18 cellular contexts compared by ENCODE assay signal in the genomic region with DNA sequence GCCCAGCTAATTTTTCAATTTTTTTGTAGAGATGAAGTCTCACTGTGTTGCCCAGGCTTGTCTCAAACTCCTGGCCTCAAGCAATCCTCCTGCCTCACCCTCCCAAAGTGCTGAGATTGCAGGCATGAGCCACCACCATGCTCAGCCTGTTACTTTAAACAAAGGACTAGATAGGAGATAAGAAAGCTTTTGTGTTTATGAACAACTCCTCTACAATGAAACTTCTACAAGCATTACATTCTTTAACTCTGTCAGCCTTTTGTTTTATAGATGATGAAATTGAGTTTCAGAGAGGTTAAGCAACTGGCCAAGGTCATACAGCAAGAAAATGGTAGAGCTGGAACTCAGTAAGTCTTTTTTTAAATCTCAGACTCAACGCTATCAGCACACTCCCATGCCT. TPM values are rescaled to one million over a fixed set of nuclear protein-coding genes. Genes with fewer than 3 reads are reported as not detected.
DNase-seq lines count a peak whose midpoint lies in the region; ATAC-seq and TF ChIP-seq lines count a peak whose summit lies in the region.
"Had no signal": no experiment of that assay in that cellular context is flagged by ENCODE, and none has a peak within 500 bp of the region (broad histone marks: within the 10 kb centered on the region; RNA-seq: fewer than 3 reads in every experiment).

No MANE protein-coding gene starts in this region.

- intact Hi-C loops in left ventricle myocardium inferior (cut with micrococcal nuclease) = no loop called here

- CTCF ChIA-PET in GM10248 (lab: Yijun Ruan, JAX) = interaction anchor here (1.0 to 1.3 kb wide), 3 partner anchors 30 to 41 kb away, joined by 3 read pairs; no protein-coding TSS in a partner anchor

- ATAC-seq in GM23338 = no peak

- DNase-seq in cardiac muscle cell (ENCODE audit: low read depth in 1 of 2, low spot score in 1 of 2) (no peak), left ventricle myocardium inferior (no peak), choroid plexus epithelial cell (ENCODE audit: low read depth) (peak; percentile 18), kidney tubule cell (ENCODE audit: low spot score) (peak; percentile 20), GM23338 (ENCODE audit: low spot score) (no peak), GM10248 (ENCODE audit: extremely low spot score) (no peak), GM20000 (ENCODE audit: low spot score) (no peak)
- DNase-seq: ACHN, AML-193, DMS153, H7, NCI-H1417, NCI-H1930, NCI-H446 treated with DMSO at 0.1 percent for 48 hours, OCI-M1, SHP77 treated with DMSO at 0.1 percent for 48 hours had no signal

- H3K36me3 ChIP-seq in cardiac muscle cell (peaks cover 73% of the 10 kb centered on the region), left ventricle myocardium inferior (peaks cover 32% of the 10 kb centered on the region), GM23338 (ENCODE audit: insufficient read depth) (no peaks in the 10 kb centered on the region)

- TF ChIP-seq CTCF in cardiac muscle cell (IDR thresholded peaks at IDR 0.05; ENCODE audit: low read depth, low read length) (no peak), left ventricle myocardium inferior (IDR thresholded peaks at IDR 0.05; ENCODE audit: borderline replicate concordance) (no peak), choroid plexus epithelial cell (conservative IDR thresholded peaks at IDR 0.05; ENCODE audit: low read depth, low read length) (no peak), GM23338 (conservative IDR thresholded peaks at IDR 0.05; ENCODE audit: low read depth in 2 of 2) (no peak), GM10248 (IDR thresholded peaks at IDR 0.05; ENCODE audit: control extremely low read depth, extremely low read depth, low read depth, missing control alignments) (no peak), GM20000 (IDR thresholded peaks at IDR 0.05; ENCODE audit: extremely low read depth, missing control alignments) (no peak)

- H3K4me2 ChIP-seq in GM23338 = no peak overlapping the region

- no peaks in the 10 kb centered on the region; the same call in 1 of the 2 replicates for H3K9me2 ChIP-seq in GM23338 (ENCODE audit: insufficient read depth)

- no peak overlapping the region for H3K4me3 ChIP-seq in cardiac muscle cell
- H3K4me3 ChIP-seq in left ventricle myocardium inferior = no peak overlapping the region
- no peak overlapping the region for H3K4me3 ChIP-seq in choroid plexus epithelial cell (ENCODE audit: low read depth, low read length)
- H3K4me3 ChIP-seq in GM23338 = no peak overlapping the region

- POLR2A ChIA-PET in GM10248 (lab: Yijun Ruan, JAX) = no interaction called here

- H2AFZ ChIP-seq in GM23338 = no peak overlapping the region

- H3K27me3 ChIP-seq in cardiac muscle cell = no peaks in the 10 kb centered on the region
- no peaks in the 10 kb centered on the region for H3K27me3 ChIP-seq in left ventricle myocardium inferior (ENCODE audit: low read depth)
- no peaks in the 10 kb centered on the region for H3K27me3 ChIP-seq in GM23338 (ENCODE audit: insufficient read depth)

- peaks cover 6% of the 10 kb centered on the region; the same call in 2 of the 3 replicates for H3K36me3 Mint-ChIP-seq in GM23338 (ENCODE audit: low read depth)
- H3K36me3 Mint-ChIP-seq: CD14-positive monocyte, IgD-negative memory B cell had no signal

- no peaks in the 10 kb centered on the region for H3F3A ChIP-seq in GM23338 (replicated peaks; ENCODE audit: low read depth)

- H3K9me3 Mint-ChIP-seq in GM23338 = peaks cover 3% of the 10 kb centered on the region; the same call in 1 of the 3 replicates
- H3K9me3 Mint-ChIP-seq: IgD-negative memory B cell had no signal

- H3K27ac ChIP-seq in cardiac muscle cell = peak overlapping the region; percentile 90
- no peak overlapping the region for H3K27ac ChIP-seq in left ventricle myocardium inferior (replicated peaks)
- no peak overlapping the region for H3K27ac ChIP-seq in GM23338 (ENCODE audit: low read depth)

- no peak overlapping the region for H3K4me3 Mint-ChIP-seq in GM23338
- H3K4me3 Mint-ChIP-seq: CD14-positive monocyte, IgD-negative memory B cell had no signal

- H3K4me1 ChIP-seq in cardiac muscle cell (ENCODE audit: low read depth) = peaks cover 21% of the 10 kb centered on the region
- peaks cover 33% of the 10 kb centered on the region for H3K4me1 ChIP-seq in left ventricle myocardium inferior
- peaks cover 26% of the 10 kb centered on the region for H3K4me1 ChIP-seq in GM23338 (ENCODE audit: insufficient read depth)

- H3K4me1 Mint-ChIP-seq in GM23338 = peaks cover 21% of the 10 kb centered on the region

- no peaks in the 10 kb centered on the region for H4K20me1 ChIP-seq in GM23338 (replicated peaks; ENCODE audit: insufficient read depth)

- no peaks in the 10 kb centered on the region for H3K79me2 ChIP-seq in GM23338 (replicated peaks; ENCODE audit: insufficient read depth)

- H3K27me3 Mint-ChIP-seq in GM23338 (ENCODE audit: insufficient read depth, low read depth, poor library complexity) = peaks cover 3% of the 10 kb centered on the region
- H3K27me3 Mint-ChIP-seq: IgD-negative memory B cell had no signal

- no peak overlapping the region for H3K27ac Mint-ChIP-seq in GM23338
- H3K27ac Mint-ChIP-seq: IgD-negative memory B cell had no signal

- H3K9me3 ChIP-seq in cardiac muscle cell (ENCODE audit: low read depth) (no peaks in the 10 kb centered on the region), left ventricle myocardium inferior (replicated peaks) (no peaks in the 10 kb centered on the region)

TF ChIP-seq in GM23338, 12 proteins besides CTCF, POLR2A, EP300 and RAD21 (continues in another document):
- no peak for TF ChIP-seq ZNF331 (CRISPR knock-in tag; IDR thresholded peaks at IDR 0.05; ENCODE audit: low read depth)
- no peak for TF ChIP-seq POLR2AphosphoS5 (IDR thresholded peaks at IDR 0.05; ENCODE audit: low read depth)
- TF ChIP-seq, protein P1, sequence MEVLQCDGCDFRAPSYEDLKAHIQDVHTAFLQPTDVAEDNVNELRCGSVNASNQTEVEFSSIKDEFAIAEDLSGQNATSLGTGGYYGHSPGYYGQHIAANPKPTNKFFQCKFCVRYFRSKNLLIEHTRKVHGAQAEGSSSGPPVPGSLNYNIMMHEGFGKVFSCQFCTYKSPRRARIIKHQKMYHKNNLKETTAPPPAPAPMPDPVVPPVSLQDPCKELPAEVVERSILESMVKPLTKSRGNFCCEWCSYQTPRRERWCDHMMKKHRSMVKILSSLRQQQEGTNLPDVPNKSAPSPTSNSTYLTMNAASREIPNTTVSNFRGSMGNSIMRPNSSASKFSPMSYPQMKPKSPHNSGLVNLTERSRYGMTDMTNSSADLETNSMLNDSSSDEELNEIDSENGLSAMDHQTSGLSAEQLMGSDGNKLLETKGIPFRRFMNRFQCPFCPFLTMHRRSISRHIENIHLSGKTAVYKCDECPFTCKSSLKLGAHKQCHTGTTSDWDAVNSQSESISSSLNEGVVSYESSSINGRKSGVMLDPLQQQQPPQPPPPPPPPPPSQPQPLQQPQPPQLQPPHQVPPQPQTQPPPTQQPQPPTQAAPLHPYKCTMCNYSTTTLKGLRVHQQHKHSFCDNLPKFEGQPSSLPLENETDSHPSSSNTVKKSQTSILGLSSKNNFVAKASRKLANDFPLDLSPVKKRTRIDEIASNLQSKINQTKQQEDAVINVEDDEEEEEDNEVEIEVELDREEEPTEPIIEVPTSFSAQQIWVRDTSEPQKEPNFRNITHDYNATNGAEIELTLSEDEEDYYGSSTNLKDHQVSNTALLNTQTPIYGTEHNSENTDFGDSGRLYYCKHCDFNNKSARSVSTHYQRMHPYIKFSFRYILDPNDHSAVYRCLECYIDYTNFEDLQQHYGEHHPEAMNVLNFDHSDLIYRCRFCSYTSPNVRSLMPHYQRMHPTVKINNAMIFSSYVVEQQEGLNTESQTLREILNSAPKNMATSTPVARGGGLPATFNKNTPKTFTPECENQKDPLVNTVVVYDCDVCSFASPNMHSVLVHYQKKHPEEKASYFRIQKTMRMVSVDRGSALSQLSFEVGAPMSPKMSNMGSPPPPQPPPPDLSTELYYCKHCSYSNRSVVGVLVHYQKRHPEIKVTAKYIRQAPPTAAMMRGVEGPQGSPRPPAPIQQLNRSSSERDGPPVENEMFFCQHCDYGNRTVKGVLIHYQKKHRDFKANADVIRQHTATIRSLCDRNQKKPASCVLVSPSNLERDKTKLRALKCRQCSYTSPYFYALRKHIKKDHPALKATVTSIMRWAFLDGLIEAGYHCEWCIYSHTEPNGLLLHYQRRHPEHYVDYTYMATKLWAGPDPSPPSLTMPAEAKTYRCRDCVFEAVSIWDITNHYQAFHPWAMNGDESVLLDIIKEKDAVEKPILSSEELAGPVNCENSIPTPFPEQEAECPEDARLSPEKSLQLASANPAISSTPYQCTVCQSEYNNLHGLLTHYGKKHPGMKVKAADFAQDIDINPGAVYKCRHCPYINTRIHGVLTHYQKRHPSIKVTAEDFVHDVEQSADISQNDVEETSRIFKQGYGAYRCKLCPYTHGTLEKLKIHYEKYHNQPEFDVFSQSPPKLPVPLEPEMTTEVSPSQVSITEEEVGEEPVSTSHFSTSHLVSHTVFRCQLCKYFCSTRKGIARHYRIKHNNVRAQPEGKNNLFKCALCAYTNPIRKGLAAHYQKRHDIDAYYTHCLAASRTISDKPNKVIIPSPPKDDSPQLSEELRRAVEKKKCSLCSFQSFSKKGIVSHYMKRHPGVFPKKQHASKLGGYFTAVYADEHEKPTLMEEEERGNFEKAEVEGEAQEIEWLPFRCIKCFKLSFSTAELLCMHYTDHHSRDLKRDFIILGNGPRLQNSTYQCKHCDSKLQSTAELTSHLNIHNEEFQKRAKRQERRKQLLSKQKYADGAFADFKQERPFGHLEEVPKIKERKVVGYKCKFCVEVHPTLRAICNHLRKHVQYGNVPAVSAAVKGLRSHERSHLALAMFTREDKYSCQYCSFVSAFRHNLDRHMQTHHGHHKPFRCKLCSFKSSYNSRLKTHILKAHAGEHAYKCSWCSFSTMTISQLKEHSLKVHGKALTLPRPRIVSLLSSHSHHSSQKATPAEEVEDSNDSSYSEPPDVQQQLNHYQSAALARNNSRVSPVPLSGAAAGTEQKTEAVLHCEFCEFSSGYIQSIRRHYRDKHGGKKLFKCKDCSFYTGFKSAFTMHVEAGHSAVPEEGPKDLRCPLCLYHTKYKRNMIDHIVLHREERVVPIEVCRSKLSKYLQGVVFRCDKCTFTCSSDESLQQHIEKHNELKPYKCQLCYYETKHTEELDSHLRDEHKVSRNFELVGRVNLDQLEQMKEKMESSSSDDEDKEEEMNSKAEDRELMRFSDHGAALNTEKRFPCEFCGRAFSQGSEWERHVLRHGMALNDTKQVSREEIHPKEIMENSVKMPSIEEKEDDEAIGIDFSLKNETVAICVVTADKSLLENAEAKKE (CRISPR knock-in tag; IDR thresholded peaks at IDR 0.05) = no peak
- TF ChIP-seq STAT1 (IDR thresholded peaks at IDR 0.05; ENCODE audit: unreplicated experiment) = no peak
- no peak for TF ChIP-seq ZNF114 (CRISPR knock-in tag; IDR thresholded peaks at IDR 0.05)

RNA-seq across cellular contexts. Expression of a gene that starts 22.7 kb away (rescaled TPM):
- total RNA-seq in cardiac muscle cell = 225 and 367 TPM in 2 replicates
- polyA plus RNA-seq in cardiac muscle cell = 110 and 152 TPM in 2 replicates
- total RNA-seq in left ventricle myocardium inferior = 182 TPM
- 0.03 and 1.4 TPM in 2 replicates for total RNA-seq in GM23338 (2014; rRNA removed; shearing (Covaris generic))
- 0.14 and 0.23 TPM in 2 replicates for polyA plus RNA-seq in GM23338 (2016; fragmentation: Nextera tagmentation; extraction: Ambion mirVana)
- polyA plus RNA-seq: IgD-negative memory B cell had no signal

Comparison
In these comparisons a context has a peak if more than half of its experiments do, and no peak if none do; other contexts are left out.
1. DNase-seq: peak in choroid plexus epithelial cell (single experiment) and kidney tubule cell (single experiment); none in cardiac muscle cell (0 of 2), left ventricle myocardium inferior (single experiment), GM23338 (single experiment), GM10248 (single experiment) and GM20000 (single experiment).
2. RNA of a gene that starts 22.7 kb away (total RNA-seq): 225 to 367 TPM in cardiac muscle cell and 182 TPM in left ventricle myocardium inferior (single experiment); 0.03 to 1.4 TPM in GM23338; every median in the first group is over 10 times any median in the second.